18 cellular contexts compared by ENCODE assay signal in the genomic region with DNA sequence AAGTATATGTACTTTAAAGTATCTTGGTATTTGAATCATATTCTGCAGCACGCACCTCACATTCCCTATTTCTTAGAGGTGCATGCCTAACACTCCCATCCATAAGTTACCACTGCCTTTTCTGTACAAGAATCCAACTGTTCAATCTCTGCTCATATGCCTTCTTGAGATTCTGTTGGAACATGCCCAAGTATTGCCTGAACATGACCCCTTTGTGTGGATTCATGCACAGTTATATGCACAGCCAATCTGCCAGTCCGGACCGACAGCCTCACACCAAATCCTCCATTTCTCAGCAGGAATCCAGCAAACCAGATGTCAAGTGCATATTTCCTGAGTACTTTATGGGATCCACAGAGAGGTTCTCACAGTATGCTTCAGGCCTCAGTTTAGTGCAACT.
DNase-seq lines count a peak whose midpoint lies in the region; ATAC-seq, FAIRE-seq and TF ChIP-seq lines count a peak whose summit lies in the region.
"Had no signal": no experiment of that assay in that cellular context is flagged by ENCODE, and none has a peak within 500 bp of the region (broad histone marks: within the 10 kb centered on the region; RNA-seq: fewer than 3 reads in every experiment).

No MANE protein-coding gene starts in this region.

- H3K9me2 ChIP-seq in GM23338 (ENCODE audit: insufficient read depth) = no peaks in the 10 kb centered on the region; the same call in 1 of the 2 replicates

- H3K27me3 Mint-ChIP-seq in GM23338 (ENCODE audit: insufficient read depth, low read depth, poor library complexity) = no peaks in the 10 kb centered on the region

- no peak for TF ChIP-seq POLR2A in HepG2 (IDR thresholded peaks at IDR 0.05; ENCODE audit: insufficient read depth in 1 of 2, low read depth in 2 of 2, low read length in 2 of 2)
- no peak for TF ChIP-seq POLR2A in gastrocnemius medialis (IDR thresholded peaks at IDR 0.05)

- intact Hi-C loops in HepG2 (cut with micrococcal nuclease; ENCODE audit: unreplicated experiment) = no loop called here
- intact Hi-C loops in gastrocnemius medialis (cut with DNase I; ENCODE audit: low total_unique reads) = no loop called here

- DNase-seq in NCI-H510A treated with DMSO at 0.1 percent for 48 hours (lab: John Stamatoyannopoulos, UW) (peak; percentile 24), NCI-H510A (lab: John Stamatoyannopoulos, UW) (no peak), NCI-H446 (lab: John Stamatoyannopoulos, UW) (peak; percentile 13 to 83), epithelial cell of esophagus (ENCODE audit: low read depth) (peak; percentile 58), HepG2 (ENCODE audit: low spot score) (no peak), GM23338 (ENCODE audit: low spot score) (no peak), gastrocnemius medialis (no peak)
- DNase-seq: 8988T; Calu3; CD4-positive, alpha-beta T cell; DMS153; DMS79 treated with DMSO at 0.1 percent for 48 hours; EL; GOT3; H9 had no signal

- no peak overlapping the region for H3K27ac Mint-ChIP-seq in GM23338
- H3K27ac Mint-ChIP-seq: CD4-positive, alpha-beta T cell; H9 had no signal

- TF ChIP-seq RAD21 in HepG2 (CRISPR knock-in tag; IDR thresholded peaks at IDR 0.05) = no peak

- BruUV-seq in HepG2 (replicated peaks; lab: Mats Ljungman, UMichigan) = no TSS peak

- H3K79me2 ChIP-seq in HepG2 (ENCODE audit: insufficient read depth, low read length) (no peaks in the 10 kb centered on the region), GM23338 (replicated peaks; ENCODE audit: insufficient read depth) (no peaks in the 10 kb centered on the region)

- H3K4me3 ChIP-seq in epithelial cell of esophagus (ENCODE audit: low read length) (no peak overlapping the region), HepG2 (replicated peaks in 1 of 3; ENCODE audit: insufficient read depth in 1 of 3, low read depth in 2 of 3, low read length in 3 of 3) (no peak overlapping the region), GM23338 (no peak overlapping the region), gastrocnemius medialis (no peak overlapping the region)
- H3K4me3 ChIP-seq: BLaER1 treated with 17β-estradiol and CSF1 and Interleukin-3, amounts not matched to agents 10 nM and 100 nM had no signal

- WGBS in HepG2 (ENCODE audit: low lambda C conversion rate) = 18% methylated on average over 3 of the region's 3 CpGs

- H3K27ac ChIP-seq in HepG2 (ENCODE audit: extremely low read length, insufficient read depth, low read length) = no peak overlapping the region
- H3K27ac ChIP-seq in GM23338 (ENCODE audit: low read depth) = no peak overlapping the region
- no peak overlapping the region for H3K27ac ChIP-seq in gastrocnemius medialis
- H3K27ac ChIP-seq: BLaER1 treated with 17β-estradiol and CSF1 and Interleukin-3, amounts not matched to agents 10 nM and 100 nM had no signal

- no peaks in the 10 kb centered on the region for H3F3A ChIP-seq in GM23338 (replicated peaks; ENCODE audit: low read depth)

- no peak for TF ChIP-seq EP300 in HepG2 (IDR thresholded peaks at IDR 0.05; ENCODE audit: low read depth in 2 of 2, low read length in 2 of 2)
- no peak for TF ChIP-seq EP300 in HepG2 (CRISPR knock-in tag; IDR thresholded peaks at IDR 0.05; ENCODE audit: borderline replicate concordance)

- CTCF ChIA-PET in HepG2 (lab: Yijun Ruan, JAX; ENCODE audit: low intra/inter-chr PET ratio, low total read pairs) = no interaction called here

- no peaks in the 10 kb centered on the region for H3K36me3 ChIP-seq in HepG2 (replicated peaks in 1 of 2; ENCODE audit: control insufficient read depth in 1 of 2, insufficient read depth in 2 of 2, low read length in 2 of 2)
- H3K36me3 ChIP-seq in GM23338 (ENCODE audit: insufficient read depth) = no peaks in the 10 kb centered on the region
- H3K36me3 ChIP-seq in gastrocnemius medialis = no peaks in the 10 kb centered on the region
- H3K36me3 ChIP-seq: BLaER1 treated with 17β-estradiol and CSF1 and Interleukin-3, amounts not matched to agents 10 nM and 100 nM had no signal

- H3K27me3 ChIP-seq in HepG2 (ENCODE audit: control insufficient read depth in 1 of 2, insufficient read depth in 2 of 2, low read length in 2 of 2) (no peaks in the 10 kb centered on the region), GM23338 (ENCODE audit: insufficient read depth) (no peaks in the 10 kb centered on the region), gastrocnemius medialis (no peaks in the 10 kb centered on the region)
- H3K27me3 ChIP-seq: BLaER1 treated with 17β-estradiol and CSF1 and Interleukin-3, amounts not matched to agents 10 nM and 100 nM had no signal

- in situ Hi-C loops in HepG2 (cut with HindIII; ENCODE audit: extremely low pct_ligation_motif_present, low pct_unique_long_range_greater_than_20kb) = no loop called here
- in situ Hi-C loops in gastrocnemius medialis (cut with MboI; ENCODE audit: low sequenced_read_pairs in 4 of 4) = no loop called here

- no peaks in the 10 kb centered on the region for H3K9me3 Mint-ChIP-seq in GM23338
- H3K9me3 Mint-ChIP-seq: CD4-positive, alpha-beta T cell; H9 had no signal

- no peak overlapping the region for H3K4me3 Mint-ChIP-seq in GM23338
- H3K4me3 Mint-ChIP-seq: CD4-positive, alpha-beta T cell; H9 had no signal

- H2AFZ ChIP-seq in HepG2 (ENCODE audit: low read length) (no peak overlapping the region), GM23338 (no peak overlapping the region)

- no peak for TF ChIP-seq CTCF in epithelial cell of esophagus (IDR thresholded peaks at IDR 0.05; ENCODE audit: insufficient read depth, low read depth, low read length, missing control alignments)
- no peak for TF ChIP-seq CTCF in HepG2 (CRISPR knock-in tag; IDR thresholded peaks at IDR 0.05)
- no peak for TF ChIP-seq CTCF in GM23338 (conservative IDR thresholded peaks at IDR 0.05; ENCODE audit: low read depth in 2 of 2)
- no peak for TF ChIP-seq CTCF in gastrocnemius medialis (IDR thresholded peaks at IDR 0.05 in 4 of 5, conservative IDR thresholded peaks at IDR 0.05 in 1 of 5)

- no peak for FAIRE-seq in HepG2 (lab: Jason Lieb, UNC)
- FAIRE-seq: G401.6, GM12891 had no signal

- POLR2A ChIA-PET in HepG2 (lab: Yijun Ruan, JAX) = no interaction called here

- no peaks in the 10 kb centered on the region for H3K9me3 ChIP-seq in HepG2 (ENCODE audit: low read length)
- no peaks in the 10 kb centered on the region for H3K9me3 ChIP-seq in gastrocnemius medialis
- H3K9me3 ChIP-seq: BLaER1 treated with 17β-estradiol and CSF1 and Interleukin-3, amounts not matched to agents 10 nM and 100 nM had no signal

- peaks cover 3% of the 10 kb centered on the region; the same call in 2 of the 3 replicates for H3K4me1 Mint-ChIP-seq in GM23338

- H3K4me1 ChIP-seq in HepG2 (ENCODE audit: insufficient read depth, low read length) (no peaks in the 10 kb centered on the region), GM23338 (ENCODE audit: insufficient read depth) (no peaks in the 10 kb centered on the region; the same call in 1 of the 2 replicates), gastrocnemius medialis (no peaks in the 10 kb centered on the region)
- H3K4me1 ChIP-seq: BLaER1 treated with 17β-estradiol and CSF1 and Interleukin-3, amounts not matched to agents 10 nM and 100 nM had no signal

- ATAC-seq in HepG2 = no peak
- ATAC-seq in GM23338 = no peak
- ATAC-seq in gastrocnemius medialis = no peak

- no peak overlapping the region for H3K9ac ChIP-seq in HepG2 (ENCODE audit: insufficient read depth, low read depth, low read length)
- H3K9ac ChIP-seq: BLaER1 treated with 17β-estradiol and CSF1 and Interleukin-3, amounts not matched to agents 10 nM and 100 nM had no signal

- no peaks in the 10 kb centered on the region for H3K36me3 Mint-ChIP-seq in GM23338 (ENCODE audit: low read depth)

- no peaks in the 10 kb centered on the region for H4K20me1 ChIP-seq in HepG2 (ENCODE audit: insufficient read depth, low read length)
- no peaks in the 10 kb centered on the region for H4K20me1 ChIP-seq in GM23338 (replicated peaks; ENCODE audit: insufficient read depth)
- H4K20me1 ChIP-seq: BLaER1 treated with 17β-estradiol and CSF1 and Interleukin-3, amounts not matched to agents 10 nM and 100 nM had no signal

- no peak overlapping the region for H3K4me2 ChIP-seq in HepG2 (ENCODE audit: low read depth, low read length)
- no peak overlapping the region for H3K4me2 ChIP-seq in GM23338
- H3K4me2 ChIP-seq: BLaER1 treated with 17β-estradiol and CSF1 and Interleukin-3, amounts not matched to agents 10 nM and 100 nM had no signal

TF ChIP-seq in HepG2, 621 proteins besides CTCF, POLR2A, EP300 and RAD21:
- no peak for TF ChIP-seq SP140L (CRISPR knock-in tag; IDR thresholded peaks at IDR 0.05; ENCODE audit: borderline replicate concordance)
- TF ChIP-seq PLRG1 (conservative IDR thresholded peaks at IDR 0.05) = no peak
- no peak for TF ChIP-seq GATA4 (IDR thresholded peaks at IDR 0.05; ENCODE audit: borderline replicate concordance, low read depth)
- TF ChIP-seq NFYB (CRISPR knock-in tag; IDR thresholded peaks at IDR 0.05) = no peak
- no peak for TF ChIP-seq ZNF20 (CRISPR knock-in tag; IDR thresholded peaks at IDR 0.05)
- no peak for TF ChIP-seq ARNTL (CRISPR knock-in tag; IDR thresholded peaks at IDR 0.05)
- TF ChIP-seq ASH2L (IDR thresholded peaks at IDR 0.05; ENCODE audit: insufficient read length, low read depth, low read length) = no peak
- no peak for TF ChIP-seq SYNCRIP (IDR thresholded peaks at IDR 0.05; ENCODE audit: insufficient read depth, low read depth, low read length)
- no peak for TF ChIP-seq ZNF577 (CRISPR knock-in tag; IDR thresholded peaks at IDR 0.05; ENCODE audit: borderline replicate concordance, low read depth)

TF ChIP-seq in GM23338, 12 proteins besides CTCF, POLR2A, EP300 and RAD21 (continues in another document):
- TF ChIP-seq JUNB (IDR thresholded peaks at IDR 0.05; ENCODE audit: unreplicated experiment) (no peak), POLR2AphosphoS5 (IDR thresholded peaks at IDR 0.05; ENCODE audit: low read depth) (no peak), STAT1 (IDR thresholded peaks at IDR 0.05; ENCODE audit: unreplicated experiment) (no peak)
- TF ChIP-seq, protein P1, sequence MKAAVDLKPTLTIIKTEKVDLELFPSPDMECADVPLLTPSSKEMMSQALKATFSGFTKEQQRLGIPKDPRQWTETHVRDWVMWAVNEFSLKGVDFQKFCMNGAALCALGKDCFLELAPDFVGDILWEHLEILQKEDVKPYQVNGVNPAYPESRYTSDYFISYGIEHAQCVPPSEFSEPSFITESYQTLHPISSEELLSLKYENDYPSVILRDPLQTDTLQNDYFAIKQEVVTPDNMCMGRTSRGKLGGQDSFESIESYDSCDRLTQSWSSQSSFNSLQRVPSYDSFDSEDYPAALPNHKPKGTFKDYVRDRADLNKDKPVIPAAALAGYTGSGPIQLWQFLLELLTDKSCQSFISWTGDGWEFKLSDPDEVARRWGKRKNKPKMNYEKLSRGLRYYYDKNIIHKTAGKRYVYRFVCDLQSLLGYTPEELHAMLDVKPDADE (IDR thresholded peaks at IDR 0.05) = no peak

Comparison
In these comparisons a context has a peak if more than half of its experiments do, and no peak if none do; other contexts are left out.
1. DNase-seq: peak in NCI-H510A treated with DMSO at 0.1 percent for 48 hours (single experiment), NCI-H446 (2 of 2) and epithelial cell of esophagus (single experiment); none in NCI-H510A (single experiment), HepG2 (single experiment), GM23338 (single experiment) and gastrocnemius medialis (0 of 2).